11 cellular contexts compared by ENCODE assay signal in the genomic region with DNA sequence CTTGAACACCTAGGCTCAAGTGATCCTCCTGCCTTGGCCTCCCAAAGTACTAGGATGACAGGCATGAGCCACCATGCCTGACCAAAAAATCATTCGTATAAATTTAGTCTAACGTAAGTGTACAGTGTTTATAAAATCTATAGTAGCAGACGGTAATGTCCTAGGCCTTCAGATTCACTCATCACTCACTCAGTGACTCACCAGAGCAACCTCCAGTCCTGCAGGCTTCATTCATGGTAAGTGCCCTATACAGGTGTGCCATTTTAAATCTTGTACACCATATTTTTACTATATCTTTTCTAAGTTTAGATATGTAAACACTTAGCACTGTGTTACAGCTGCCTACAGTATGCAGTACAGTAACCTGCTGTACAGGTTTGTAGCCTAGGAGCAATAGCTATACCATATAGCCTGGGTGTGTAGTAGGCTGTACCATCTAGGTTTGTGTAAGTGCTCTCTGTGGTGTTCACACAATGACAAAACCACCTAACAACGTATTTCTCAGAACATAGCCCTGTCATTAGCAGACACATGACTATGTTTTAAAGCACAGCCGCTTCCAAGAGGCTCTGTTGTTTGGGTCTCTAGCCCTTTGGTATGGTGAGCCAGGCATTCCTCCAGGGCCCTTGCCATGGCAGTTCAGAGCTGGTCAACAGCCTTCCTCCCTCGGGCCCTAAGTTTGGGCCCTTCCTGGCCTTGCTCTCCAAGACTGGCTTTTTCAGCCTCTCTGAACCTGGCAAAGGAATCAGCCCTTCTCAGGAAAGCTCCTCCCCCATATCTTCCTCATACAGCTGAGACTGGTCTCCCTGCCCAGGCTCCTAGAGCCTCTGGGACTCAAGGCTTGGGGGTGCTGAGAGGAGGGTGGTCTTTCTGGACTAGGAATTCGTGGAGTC. TPM values are rescaled to one million over a fixed set of nuclear protein-coding genes. Genes with fewer than 3 reads are reported as not detected.
A peak's percentile ranks its signal among the peaks of the same experiment; 100 is the strongest.
DNase-seq lines count a peak whose midpoint lies in the region; FAIRE-seq and TF ChIP-seq lines count a peak whose summit lies in the region.
"Had no signal": no experiment of that assay in that cellular context is flagged by ENCODE, and none has a peak within 500 bp of the region (broad histone marks: within the 10 kb centered on the region; RNA-seq: fewer than 3 reads in every experiment).

No MANE protein-coding gene starts in this region.

- no peak overlapping the region for H2AFZ ChIP-seq in mammary epithelial cell (ENCODE audit: low read depth, low read length)

- TSS peak; percentile 55 for BruUV-seq in mammary epithelial cell (replicated peaks; lab: Mats Ljungman, UMichigan)

- H3K27me3 ChIP-seq in mammary epithelial cell (ENCODE audit: insufficient read depth, low read length) (no peaks in the 10 kb centered on the region), muscle layer of duodenum (ENCODE audit: low read depth, low read length) (no peaks in the 10 kb centered on the region)

- 16% methylated on average over 7 of the region's 7 CpGs for WGBS in mammary epithelial cell (ENCODE audit: low coverage, missing lambda C conversion rate)

- in situ Hi-C loops in mammary epithelial cell (cut with MboI; ENCODE audit: low sequenced_read_pairs in 2 of 2) = no loop called here

- TF ChIP-seq CTCF in mammary epithelial cell (conservative IDR thresholded peaks at IDR 0.05 in 1 of 2, IDR thresholded peaks at IDR 0.05 in 1 of 2; ENCODE audit: extremely low read depth in 1 of 2, insufficient read depth in 1 of 2, low read depth in 1 of 2, low read length in 2 of 2) (no peak), D721Med (IDR thresholded peaks at IDR 0.05; ENCODE audit: insufficient read depth, missing control alignments) (no peak)

- H3K4me2 ChIP-seq in mammary epithelial cell (ENCODE audit: insufficient read depth, low read depth, low read length) = peak overlapping the region; percentile 16

- peaks cover 36% of the 10 kb centered on the region for H3K79me2 ChIP-seq in mammary epithelial cell (ENCODE audit: insufficient read depth, low read length)

- intact Hi-C loops in mammary epithelial cell (cut with micrococcal nuclease) = loop anchor here (10.0 kb wide), 1 partner anchor 162 kb away; no protein-coding TSS in a partner anchor

- dilution Hi-C loops in mammary epithelial cell (cut with HindIII; ENCODE audit: low sequenced_read_pairs) = no loop called here

- no peak overlapping the region for H3K9ac ChIP-seq in mammary epithelial cell (ENCODE audit: insufficient read depth, low read length)

- H3K4me3 ChIP-seq in mammary epithelial cell (replicated peaks in 1 of 3; ENCODE audit: insufficient read depth in 1 of 3, low read depth in 2 of 3, low read length in 3 of 3) = no peak overlapping the region
- no peak overlapping the region for H3K4me3 ChIP-seq in muscle layer of duodenum (ENCODE audit: low read depth in 1 of 2, low read length in 2 of 2)

- H3K9me3 ChIP-seq in mammary epithelial cell (replicated peaks; ENCODE audit: insufficient read depth, low read length) (no peaks in the 10 kb centered on the region), muscle layer of duodenum (ENCODE audit: control insufficient read depth in 1 of 2, low read length in 2 of 2) (no peaks in the 10 kb centered on the region)

- H4K20me1 ChIP-seq in mammary epithelial cell (ENCODE audit: insufficient read depth, low read length) = no peaks in the 10 kb centered on the region

- peak overlapping the region; percentile 69 for H3K27ac ChIP-seq in mammary epithelial cell (ENCODE audit: insufficient read depth, low read depth, low read length)
- peak overlapping the region; percentile 60 for H3K27ac ChIP-seq in muscle layer of duodenum (ENCODE audit: low read length)

- H3K36me3 ChIP-seq in mammary epithelial cell (ENCODE audit: insufficient read depth, low read length) = no peaks in the 10 kb centered on the region
- H3K36me3 ChIP-seq in muscle layer of duodenum (ENCODE audit: control insufficient read depth in 1 of 2, insufficient read depth in 2 of 2, low read length in 2 of 2) = peaks cover 0 to 5% of the 10 kb centered on the region in 2 donors

- no peak for FAIRE-seq in D721Med (lab: Jason Lieb, UNC)
- FAIRE-seq: GM18507 had no signal

- CTCF ChIA-PET in mammary epithelial cell (lab: Charles Lee; ENCODE audit: low non-redundant PET) = no interaction called here

- H3K4me1 ChIP-seq in mammary epithelial cell (ENCODE audit: insufficient read depth, low read length) (peaks cover 66% of the 10 kb centered on the region), muscle layer of duodenum (ENCODE audit: control insufficient read depth in 1 of 2, insufficient read depth in 2 of 2, low read length in 2 of 2) (peaks cover 38 to 67% of the 10 kb centered on the region in 2 donors)

- DNase-seq in DMS53 treated with DMSO at 0.1 percent for 48 hours (lab: John Stamatoyannopoulos, UW; ENCODE audit: unreplicated experiment) (peak; percentile 51), mammary epithelial cell (peak; percentile 74), DMS114 treated with DMSO at 0.1 percent for 48 hours (lab: John Stamatoyannopoulos, UW; ENCODE audit: unreplicated experiment) (no peak), D721Med (ENCODE audit: insufficient read length, low spot score) (no peak)
- DNase-seq in activated effector memory CD4-positive, alpha-beta T cell treated with anti-CD3 and anti-CD28 coated beads, Interleukin-2, amount 50 U/mL, for 16 hours = no peak
- DNase-seq: CD4-positive, CD25-positive, alpha-beta regulatory T cell; NCI-H187 treated with DMSO at 0.1 percent for 48 hours had no signal

RNA-seq across cellular contexts. Expression of gene CCDC9B, which starts 1.9 kb away (rescaled TPM):
- total RNA-seq in mammary epithelial cell = 100 to 1,000 TPM in 1 of 2 donors, 10 to 100 TPM in 1; 67.3 to 164 TPM
- 7.4 TPM for polyA plus RNA-seq in mammary epithelial cell
- polyA minus RNA-seq in mammary epithelial cell = 99.0 TPM

RNA-seq across cellular contexts. Expression of gene PHGR1, which starts 8.2 kb away (rescaled TPM):
- not detected for total RNA-seq in mammary epithelial cell
- polyA plus RNA-seq in mammary epithelial cell = not detected
- polyA minus RNA-seq in mammary epithelial cell = not detected
- total RNA-seq: CD4-positive, CD25-positive, alpha-beta regulatory T cell; dermis microvascular lymphatic vessel endothelial cell; H4 had no signal
- polyA plus RNA-seq: CD4-positive, CD25-positive, alpha-beta regulatory T cell had no signal

RNA-seq across cellular contexts. Expression of gene DISP2, which starts 15.4 kb away (rescaled TPM):
- 1 to 10 TPM in 1 of 2 donors, under 1 TPM in 1; under 0.01 to 1.6 TPM for total RNA-seq in mammary epithelial cell
- polyA plus RNA-seq in mammary epithelial cell = 0.54 TPM
- polyA minus RNA-seq in mammary epithelial cell = 0.47 TPM

RNA-seq across cellular contexts. Expression of gene INAFM2, which starts 19.2 kb away (rescaled TPM):
- total RNA-seq in mammary epithelial cell = 10 to 100 TPM; 25.5 to 28.0 TPM
- 10.9 TPM for polyA plus RNA-seq in mammary epithelial cell
- 40.5 TPM for polyA minus RNA-seq in mammary epithelial cell

RNA-seq across cellular contexts. Expression of gene PLCB2, which starts 34.9 kb away (rescaled TPM):
- 1 to 10 TPM in 1 of 2 donors, under 1 TPM in 1; 0.67 to 1.4 TPM for total RNA-seq in mammary epithelial cell
- 0.97 TPM for polyA plus RNA-seq in mammary epithelial cell
- not detected for polyA minus RNA-seq in mammary epithelial cell
- total RNA-seq: dermis microvascular lymphatic vessel endothelial cell had no signal

Comparison
In these comparisons a context has a peak if more than half of its experiments do, and no peak if none do; other contexts are left out.
1. DNase-seq: peak in DMS53 treated with DMSO at 0.1 percent for 48 hours (single experiment) and mammary epithelial cell (single experiment); none in DMS114 treated with DMSO at 0.1 percent for 48 hours (single experiment), D721Med (single experiment) and activated effector memory CD4-positive, alpha-beta T cell treated with anti-CD3 and anti-CD28 coated beads, Interleukin-2, amount 50 U/mL, for 16 hours (single experiment).